In the genomic region with DNA sequence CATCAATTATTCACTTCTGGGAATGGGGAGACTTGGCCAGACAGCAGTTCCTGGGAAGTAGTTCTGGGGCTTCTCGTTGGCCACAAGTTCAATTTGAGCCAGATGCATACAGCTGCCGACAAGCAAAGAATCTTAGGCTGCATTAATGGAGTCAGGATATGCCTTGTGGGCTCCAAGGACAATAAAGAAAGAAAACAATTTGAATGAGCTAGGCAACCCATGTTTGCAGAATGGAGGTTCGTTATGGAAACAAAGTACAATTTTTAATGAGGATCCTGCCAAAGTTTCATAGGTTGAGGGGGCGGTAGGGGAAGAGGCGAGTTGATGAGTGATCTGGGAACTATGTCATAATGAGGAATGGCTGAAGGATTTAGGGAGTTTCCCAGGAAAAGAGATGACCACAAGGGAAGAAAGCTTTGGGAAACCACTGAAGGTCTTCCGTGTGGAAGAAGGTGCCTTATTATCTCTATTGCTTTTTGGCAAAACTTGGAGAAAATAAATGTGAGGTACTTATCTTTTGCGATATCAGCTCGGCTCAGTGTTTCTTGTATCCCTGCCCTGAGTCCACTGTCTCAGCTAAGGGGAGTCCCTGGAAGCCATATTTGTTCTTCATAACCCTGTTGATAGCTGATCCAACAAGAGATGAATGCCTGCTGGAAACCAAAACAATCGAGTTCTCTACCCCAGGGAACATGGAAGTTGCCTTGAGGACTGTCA, we compare ENCODE assay signal across 11 cellular contexts.
DNase-seq lines count a peak whose midpoint lies in the region; TF ChIP-seq lines count a peak whose summit lies in the region.
"Had no signal": no experiment of that assay in that cellular context is flagged by ENCODE, and none has a peak within 500 bp of the region (broad histone marks: within the 10 kb centered on the region; RNA-seq: fewer than 3 reads in every experiment).

No MANE protein-coding gene starts in this region.

- H3K9me3 ChIP-seq in ascending aorta = no peaks in the 10 kb centered on the region

- TF ChIP-seq CTCF in HFFc6 (IDR thresholded peaks at IDR 0.05) (no peak), ascending aorta (IDR thresholded peaks at IDR 0.05) (no peak)

- H3K27me3 Mint-ChIP-seq in HFFc6 (ENCODE audit: insufficient read depth) = peaks cover 2% of the 10 kb centered on the region; the same call in 1 of the 2 replicates
- H3K27me3 Mint-ChIP-seq: stimulated activated naive CD8-positive, alpha-beta T cell treated with anti-CD3 and anti-CD28 coated beads, Interleukin-15, Interleukin-2, amounts not matched to agents 100 ng/mL and 50 ng/mL, for 24 hours had no signal

- peak overlapping the region; percentile 81 for H3K4me3 Mint-ChIP-seq in HFFc6
- H3K4me3 Mint-ChIP-seq: stimulated activated naive CD8-positive, alpha-beta T cell treated with anti-CD3 and anti-CD28 coated beads, Interleukin-15, Interleukin-2, amounts not matched to agents 100 ng/mL and 50 ng/mL, for 24 hours had no signal

- H3K27me3 ChIP-seq in ascending aorta = no peaks in the 10 kb centered on the region

- peak overlapping the region; percentile 68 to 72 for H3K27ac ChIP-seq in ascending aorta

- peaks cover 4% of the 10 kb centered on the region; the same call in 1 of the 2 replicates for H3K36me3 Mint-ChIP-seq in HFFc6 (ENCODE audit: low read depth)

- peaks cover 0 to 12% of the 10 kb centered on the region in 2 donors for H3K4me1 ChIP-seq in ascending aorta

- H3K4me3 ChIP-seq in ascending aorta = no peak overlapping the region

- H3K4me1 Mint-ChIP-seq in HFFc6 (ENCODE audit: low read depth) = peaks cover 52% of the 10 kb centered on the region

- DNase-seq in HFFc6 (peak; percentile 97), ascending aorta (ENCODE audit: low spot score in 2 of 2) (no peak), hepatic stellate cell (ENCODE audit: low spot score) (peak; percentile 87), stromal cell of bone marrow (ENCODE audit: low read depth) (peak; percentile 92), posterior cingulate gyrus (no peak), AML-193 (lab: John Stamatoyannopoulos, UW) (no peak), NCI-H2196 (lab: John Stamatoyannopoulos, UW; ENCODE audit: unreplicated experiment) (no peak), NCI-H1417 (lab: John Stamatoyannopoulos, UW) (no peak)
- DNase-seq: activated CD4-positive, alpha-beta T cell treated with anti-CD3 and anti-CD28 coated beads, Interleukin-2, amount 50 U/mL, for 1 hour; effector CD8-positive, alpha-beta T cell had no signal

- no peaks in the 10 kb centered on the region for H3K36me3 ChIP-seq in ascending aorta

- intact Hi-C loops in ascending aorta (cut with DNase I) (loop anchor here (1.0 to 5.0 kb wide), 5 partner anchors 55 to 197 kb away; a partner anchor contains a TSS), posterior cingulate gyrus (cut with DNase I) (loop anchor here (10.0 kb wide), 1 partner anchor 60 kb away; no protein-coding TSS in a partner anchor)

- H3K9me3 Mint-ChIP-seq in HFFc6 = no peaks in the 10 kb centered on the region
- H3K9me3 Mint-ChIP-seq: stimulated activated naive CD8-positive, alpha-beta T cell treated with anti-CD3 and anti-CD28 coated beads, Interleukin-15, Interleukin-2, amounts not matched to agents 100 ng/mL and 50 ng/mL, for 24 hours had no signal

- peak overlapping the region; percentile 100 for H3K27ac Mint-ChIP-seq in HFFc6
- H3K27ac Mint-ChIP-seq: stimulated activated naive CD8-positive, alpha-beta T cell treated with anti-CD3 and anti-CD28 coated beads, Interleukin-15, Interleukin-2, amounts not matched to agents 100 ng/mL and 50 ng/mL, for 24 hours had no signal

Comparison
In these comparisons a context has a peak if more than half of its experiments do, and no peak if none do; other contexts are left out.
1. DNase-seq: peak in HFFc6 (single experiment), hepatic stellate cell (single experiment) and stromal cell of bone marrow (single experiment); none in ascending aorta (0 of 2), posterior cingulate gyrus (0 of 10), AML-193 (0 of 2), NCI-H2196 (single experiment) and NCI-H1417 (0 of 3).